ENCODE assay signal across 23 cellular contexts in the genomic region with DNA sequence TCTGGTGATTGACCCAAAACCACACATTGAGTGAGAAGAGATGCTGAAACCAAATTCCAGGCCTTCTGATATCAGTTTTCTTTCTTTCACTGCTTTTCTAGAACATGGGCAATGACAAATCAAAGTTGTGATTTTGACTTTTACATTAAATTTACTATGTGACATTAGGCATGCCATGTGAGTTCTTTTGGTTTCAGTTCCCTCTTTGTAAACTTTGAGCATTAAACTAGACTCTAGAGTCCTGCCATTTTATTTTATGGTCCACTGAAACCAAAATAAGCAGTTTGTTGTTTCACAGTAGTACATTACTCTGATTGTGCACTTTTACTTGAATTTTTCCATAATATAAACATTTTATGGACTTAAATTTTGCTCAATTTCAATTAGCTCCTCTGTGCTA.
DNase-seq lines count a peak whose midpoint lies in the region; ATAC-seq and TF ChIP-seq lines count a peak whose summit lies in the region.
"Had no signal": no experiment of that assay in that cellular context is flagged by ENCODE, and none has a peak within 500 bp of the region (broad histone marks: within the 10 kb centered on the region; RNA-seq: fewer than 3 reads in every experiment).

No MANE protein-coding gene starts in this region.

- no peaks in the 10 kb centered on the region for H3K4me1 ChIP-seq in endodermal cell (ENCODE audit: control insufficient read depth, insufficient read depth, low read length)
- H3K4me1 ChIP-seq: body of pancreas, left lung, pancreas, suprapubic skin had no signal

- no peak overlapping the region for H3K27ac Mint-ChIP-seq in endodermal cell
- H3K27ac Mint-ChIP-seq: activated naive CD4-positive, alpha-beta T cell treated with anti-CD3 and anti-CD28 coated beads, Interleukin-2, amount 50 U/mL, for 24 hours had no signal

- no peaks in the 10 kb centered on the region for H3K9me3 ChIP-seq in endodermal cell (ENCODE audit: control insufficient read depth, low read length)
- H3K9me3 ChIP-seq: body of pancreas, left lung, pancreas, suprapubic skin had no signal

- H3K27ac ChIP-seq in endodermal cell (ENCODE audit: low read depth, low read length): no peak overlapping the region
- H3K27ac ChIP-seq: body of pancreas, coronary artery, epithelial cell of prostate, left lung, pancreas, suprapubic skin had no signal

- DNase-seq in fibroblast of gingiva (ENCODE audit: low read depth) (peak; percentile 9), SW 1271 (lab: John Stamatoyannopoulos, UW) (no peak), endodermal cell (no peak), NCI-H748 treated with DMSO at 0.1 percent for 48 hours (lab: John Stamatoyannopoulos, UW) (no peak)
- DNase-seq: activated T-cell treated with anti-CD3 and anti-CD28 coated beads, Interleukin-2, amount 50 U/mL, for 1 hour; body of pancreas; EL; Karpas-422; left lung; NCI-H1694 treated with DMSO at 0.1 percent for 48 hours; NCI-H524; pancreas; stimulated activated CD4-positive, alpha-beta T cell treated with anti-CD3 and anti-CD28 coated beads, Interleukin-4, amount 100 ng/mL, for 24 hours; stimulated activated CD8-positive, alpha-beta memory T cell treated with anti-CD3 and anti-CD28 coated beads, Interleukin-4, amount 100 ng/mL, for 48 hours had no signal

- H3K9ac ChIP-seq in endodermal cell (ENCODE audit: extremely low read depth, low read length, poor library complexity, severe bottlenecking): no peak overlapping the region

- H3K36me3 ChIP-seq in endodermal cell (ENCODE audit: control insufficient read depth, insufficient read depth, low read length): no peaks in the 10 kb centered on the region
- H3K36me3 ChIP-seq: left lung, pancreas, suprapubic skin had no signal

- H3K4me3 Mint-ChIP-seq in endodermal cell: no peak overlapping the region
- H3K4me3 Mint-ChIP-seq: activated naive CD4-positive, alpha-beta T cell treated with anti-CD3 and anti-CD28 coated beads, Interleukin-2, amount 50 U/mL, for 24 hours had no signal

- H3K4me3 ChIP-seq in endodermal cell (ENCODE audit: low read length): no peak overlapping the region
- H3K4me3 ChIP-seq: body of pancreas, coronary artery, left lung, pancreas, suprapubic skin had no signal

- no peak for TF ChIP-seq CTCF in endodermal cell (conservative IDR thresholded peaks at IDR 0.05)

- no peaks in the 10 kb centered on the region for H3K36me3 Mint-ChIP-seq in endodermal cell (ENCODE audit: low read depth)
- H3K36me3 Mint-ChIP-seq: activated naive CD4-positive, alpha-beta T cell treated with anti-CD3 and anti-CD28 coated beads, Interleukin-2, amount 50 U/mL, for 24 hours had no signal

- no peaks in the 10 kb centered on the region for H3K27me3 ChIP-seq in endodermal cell (ENCODE audit: control insufficient read depth, insufficient read depth, low read length, poor library complexity, severe bottlenecking)
- H3K27me3 ChIP-seq: body of pancreas, left lung, pancreas, suprapubic skin had no signal

- peak; percentile 81 for ATAC-seq in GM18517 (IDR thresholded peaks at IDR 0.05; ENCODE audit: unreplicated experiment)
- ATAC-seq in GM21529 (IDR thresholded peaks at IDR 0.05; ENCODE audit: unreplicated experiment): peak; percentile 60
- peak; percentile 74 for ATAC-seq in HG03469 (IDR thresholded peaks at IDR 0.05; ENCODE audit: unreplicated experiment)
- ATAC-seq in GM19452 (IDR thresholded peaks at IDR 0.05; ENCODE audit: unreplicated experiment): no peak
- ATAC-seq: body of pancreas, left lung, Panc1, pancreas had no signal

- no peaks in the 10 kb centered on the region for H3K4me1 Mint-ChIP-seq in endodermal cell
- H3K4me1 Mint-ChIP-seq: activated naive CD4-positive, alpha-beta T cell treated with anti-CD3 and anti-CD28 coated beads, Interleukin-2, amount 50 U/mL, for 24 hours had no signal

- no peaks in the 10 kb centered on the region for H3K27me3 Mint-ChIP-seq in endodermal cell (ENCODE audit: insufficient read depth)
- H3K27me3 Mint-ChIP-seq: activated naive CD4-positive, alpha-beta T cell treated with anti-CD3 and anti-CD28 coated beads, Interleukin-2, amount 50 U/mL, for 24 hours had no signal

- no peaks in the 10 kb centered on the region for H3K9me3 Mint-ChIP-seq in endodermal cell
- H3K9me3 Mint-ChIP-seq: activated naive CD4-positive, alpha-beta T cell treated with anti-CD3 and anti-CD28 coated beads, Interleukin-2, amount 50 U/mL, for 24 hours had no signal
